Comparison of ENCODE assay signal across 12 cellular contexts in the genomic region with DNA sequence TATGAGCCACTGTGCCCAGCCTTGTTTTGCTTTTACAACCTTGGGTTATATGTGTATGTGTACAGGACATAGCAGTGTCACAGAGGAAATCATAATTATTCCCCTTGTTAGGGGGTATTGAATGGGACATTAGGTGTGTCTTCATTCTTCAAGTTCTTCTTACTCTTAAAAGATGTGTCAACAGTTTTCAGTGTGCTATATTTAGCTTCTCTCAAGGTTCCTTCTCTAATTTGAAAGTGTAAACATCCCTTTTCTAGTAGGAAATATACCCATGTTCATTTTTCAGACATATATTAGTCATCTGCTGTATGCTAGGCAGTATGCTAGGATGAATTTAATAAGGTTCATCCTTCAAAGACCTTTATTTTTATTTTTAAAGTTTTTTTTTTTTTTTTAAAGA. TPM values are rescaled to one million over a fixed set of nuclear protein-coding genes. Genes with fewer than 3 reads are reported as not detected.
DNase-seq lines count a peak whose midpoint lies in the region; ATAC-seq and TF ChIP-seq lines count a peak whose summit lies in the region.
"Had no signal": no experiment of that assay in that cellular context is flagged by ENCODE, and none has a peak within 500 bp of the region (broad histone marks: within the 10 kb centered on the region; RNA-seq: fewer than 3 reads in every experiment).

No MANE protein-coding gene starts in this region.

- H3K36me3 ChIP-seq in Peyer's patch, result peaks cover 0 to 89% (median 0%) of the 10 kb centered on the region in 3 donors

- H3K9me3 ChIP-seq in Peyer's patch, result no peaks in the 10 kb centered on the region
- H3K9me3 ChIP-seq: heart left ventricle had no signal

- CTCF ChIA-PET in activated CD8-positive, alpha-beta T cell treated with anti-CD3 and anti-CD28 coated beads, Interleukin-2, amount 10 ng/mL, durations not matched to agents 7 days and 5 days (lab: Charles Lee), result no interaction called here

- H3K27me3 ChIP-seq in Peyer's patch, result no peaks in the 10 kb centered on the region
- H3K27me3 ChIP-seq: heart left ventricle had no signal

- H3K36me3 Mint-ChIP-seq in activated naive CD4-positive, alpha-beta T cell treated with anti-CD3 and anti-CD28 coated beads, Interleukin-2, amount 50 U/mL, for 24 hours, result peaks cover 29% of the 10 kb centered on the region
- H3K36me3 Mint-ChIP-seq in activated CD8-positive, alpha-beta T cell treated with anti-CD3 and anti-CD28 coated beads, Interleukin-2, amount 10 ng/mL, durations not matched to agents 7 days and 5 days (ENCODE audit: low read depth), result peaks cover 75% of the 10 kb centered on the region
- H3K36me3 Mint-ChIP-seq in stimulated activated naive CD8-positive, alpha-beta T cell treated with anti-CD3 and anti-CD28 coated beads, Interleukin-15, Interleukin-2, amounts not matched to agents 100 ng/mL and 50 ng/mL, for 24 hours (ENCODE audit: low read depth), result peaks cover 66% of the 10 kb centered on the region

- peak; percentile 58 for ATAC-seq in HG02852 (IDR thresholded peaks at IDR 0.05; ENCODE audit: unreplicated experiment)
- ATAC-seq in activated CD8-positive, alpha-beta T cell treated with anti-CD3 and anti-CD28 coated beads, Interleukin-2, amount 10 ng/mL, durations not matched to agents 7 days and 5 days, result no peak
- ATAC-seq: heart left ventricle had no signal

- no peaks in the 10 kb centered on the region for H3K9me3 Mint-ChIP-seq in activated naive CD4-positive, alpha-beta T cell treated with anti-CD3 and anti-CD28 coated beads, Interleukin-2, amount 50 U/mL, for 24 hours
- H3K9me3 Mint-ChIP-seq in activated CD8-positive, alpha-beta T cell treated with anti-CD3 and anti-CD28 coated beads, Interleukin-2, amount 10 ng/mL, durations not matched to agents 7 days and 5 days (ENCODE audit: insufficient read depth), result no peaks in the 10 kb centered on the region
- H3K9me3 Mint-ChIP-seq in stimulated activated naive CD8-positive, alpha-beta T cell treated with anti-CD3 and anti-CD28 coated beads, Interleukin-15, Interleukin-2, amounts not matched to agents 100 ng/mL and 50 ng/mL, for 24 hours, result no peaks in the 10 kb centered on the region

- H3K27ac Mint-ChIP-seq in activated naive CD4-positive, alpha-beta T cell treated with anti-CD3 and anti-CD28 coated beads, Interleukin-2, amount 50 U/mL, for 24 hours, result no peak overlapping the region
- peak overlapping the region; percentile 11 for H3K27ac Mint-ChIP-seq in activated CD8-positive, alpha-beta T cell treated with anti-CD3 and anti-CD28 coated beads, Interleukin-2, amount 10 ng/mL, durations not matched to agents 7 days and 5 days
- H3K27ac Mint-ChIP-seq in stimulated activated naive CD8-positive, alpha-beta T cell treated with anti-CD3 and anti-CD28 coated beads, Interleukin-15, Interleukin-2, amounts not matched to agents 100 ng/mL and 50 ng/mL, for 24 hours, result no peak overlapping the region

- POLR2A ChIA-PET in activated CD8-positive, alpha-beta T cell treated with anti-CD3 and anti-CD28 coated beads, Interleukin-2, amount 10 ng/mL, durations not matched to agents 7 days and 5 days (lab: Charles Lee), result interaction anchor here (1.0 to 2.1 kb wide), 2 partner anchors 9 to 15 kb away, joined by 4 read pairs; no protein-coding TSS in a partner anchor

- peak overlapping the region; percentile 33 for H3K4me3 Mint-ChIP-seq in activated naive CD4-positive, alpha-beta T cell treated with anti-CD3 and anti-CD28 coated beads, Interleukin-2, amount 50 U/mL, for 24 hours
- H3K4me3 Mint-ChIP-seq in activated CD8-positive, alpha-beta T cell treated with anti-CD3 and anti-CD28 coated beads, Interleukin-2, amount 10 ng/mL, durations not matched to agents 7 days and 5 days, result no peak overlapping the region
- H3K4me3 Mint-ChIP-seq in stimulated activated naive CD8-positive, alpha-beta T cell treated with anti-CD3 and anti-CD28 coated beads, Interleukin-15, Interleukin-2, amounts not matched to agents 100 ng/mL and 50 ng/mL, for 24 hours, result peak overlapping the region; percentile 20

- no peak for DNase-seq in activated naive CD4-positive, alpha-beta T cell (lab: John Stamatoyannopoulos, UW)
- DNase-seq in activated CD8-positive, alpha-beta T cell treated with anti-CD3 and anti-CD28 coated beads, Interleukin-2, amount 10 ng/mL, durations not matched to agents 7 days and 5 days, result no peak
- DNase-seq in Peyer's patch (no peak), OCI-M1 (lab: John Stamatoyannopoulos, UW) (no peak), ecto neural progenitor cell (ENCODE audit: low spot score) (no peak)
- DNase-seq: activated CD4-positive, CD25-positive, alpha-beta regulatory T cell treated with anti-CD3 and anti-CD28 coated beads, Interleukin-2, amount 50 U/mL, for 72 hours; amygdala; effector CD4-positive, alpha-beta T cell; heart left ventricle had no signal

- H3K27me3 Mint-ChIP-seq in activated naive CD4-positive, alpha-beta T cell treated with anti-CD3 and anti-CD28 coated beads, Interleukin-2, amount 50 U/mL, for 24 hours, result no peaks in the 10 kb centered on the region
- H3K27me3 Mint-ChIP-seq in activated CD8-positive, alpha-beta T cell treated with anti-CD3 and anti-CD28 coated beads, Interleukin-2, amount 10 ng/mL, durations not matched to agents 7 days and 5 days (ENCODE audit: low read depth), result no peaks in the 10 kb centered on the region
- no peaks in the 10 kb centered on the region for H3K27me3 Mint-ChIP-seq in stimulated activated naive CD8-positive, alpha-beta T cell treated with anti-CD3 and anti-CD28 coated beads, Interleukin-15, Interleukin-2, amounts not matched to agents 100 ng/mL and 50 ng/mL, for 24 hours

- peak overlapping the region in 1 of 4 donors; percentile 13 for H3K27ac ChIP-seq in Peyer's patch

- H3K4me1 ChIP-seq in Peyer's patch, result peaks cover 0 to 70% (median 25%) of the 10 kb centered on the region in 4 donors

- no peak for TF ChIP-seq CTCF in Peyer's patch (IDR thresholded peaks at IDR 0.05)

- H3K4me3 ChIP-seq in Peyer's patch, result no peak overlapping the region
- H3K4me3 ChIP-seq: heart left ventricle had no signal

- H3K4me1 Mint-ChIP-seq in activated naive CD4-positive, alpha-beta T cell treated with anti-CD3 and anti-CD28 coated beads, Interleukin-2, amount 50 U/mL, for 24 hours, result peaks cover 83% of the 10 kb centered on the region
- peaks cover 49% of the 10 kb centered on the region for H3K4me1 Mint-ChIP-seq in activated CD8-positive, alpha-beta T cell treated with anti-CD3 and anti-CD28 coated beads, Interleukin-2, amount 10 ng/mL, durations not matched to agents 7 days and 5 days (ENCODE audit: low read depth)
- peaks cover 72% of the 10 kb centered on the region for H3K4me1 Mint-ChIP-seq in stimulated activated naive CD8-positive, alpha-beta T cell treated with anti-CD3 and anti-CD28 coated beads, Interleukin-15, Interleukin-2, amounts not matched to agents 100 ng/mL and 50 ng/mL, for 24 hours (ENCODE audit: low read depth)

- no peak for TF ChIP-seq POLR2A in Peyer's patch (IDR thresholded peaks at IDR 0.05)

RNA-seq across cellular contexts. Expression of a gene that starts 17.1 kb away (rescaled TPM):
- 10 to 100 TPM; 65.9 to 67.2 TPM for total RNA-seq in activated CD8-positive, alpha-beta T cell treated with anti-CD3 and anti-CD28 coated beads, Interleukin-2, amount 10 ng/mL, durations not matched to agents 7 days and 5 days
- total RNA-seq in Peyer's patch, result 100 to 1,000 TPM in 1 of 4 donors, 10 to 100 TPM in 3; 53.1 to 153 (median 75.3) TPM

RNA-seq across cellular contexts. Expression of a gene that starts 19.5 kb away (rescaled TPM):
- total RNA-seq in activated CD8-positive, alpha-beta T cell treated with anti-CD3 and anti-CD28 coated beads, Interleukin-2, amount 10 ng/mL, durations not matched to agents 7 days and 5 days, result 1 to 10 TPM; 4.2 to 4.5 TPM
- 10 to 100 TPM in 2 of 4 donors, 1 to 10 TPM in 2; 3.6 to 27.2 (median 9.8) TPM for total RNA-seq in Peyer's patch
